Comparison of ENCODE assay signal across 8 cellular contexts in genomic region chr15:68843425-68844311, GRCh38. TPM values are rescaled to one million over a fixed set of nuclear protein-coding genes. Genes with fewer than 3 reads are reported as not detected.
A peak's percentile ranks its signal among the peaks of the same experiment; 100 is the strongest.
DNase-seq lines count a peak whose midpoint lies in the region; ATAC-seq and TF ChIP-seq lines count a peak whose summit lies in the region.

No MANE protein-coding gene starts in this region.

- H3K9me2 ChIP-seq in hepatocyte (replicated peaks; ENCODE audit: insufficient read depth), result no peaks in the 10 kb centered on the region

- peaks cover 10% of the 10 kb centered on the region for H3K4me1 Mint-ChIP-seq in CD14-positive monocyte

- no peaks in the 10 kb centered on the region for H3K36me3 ChIP-seq in hepatocyte (replicated peaks; ENCODE audit: insufficient read depth, low read depth)

- no peak overlapping the region for H3K27ac Mint-ChIP-seq in CD14-positive monocyte

- peaks cover 0 to 6% (median 3%) of the 10 kb centered on the region in 7 donors for H3K9me3 Mint-ChIP-seq in CD14-positive monocyte

- H3K4me3 Mint-ChIP-seq in CD14-positive monocyte, result peak overlapping the region; percentile 68 to 92

- H3K4me3 ChIP-seq in NB4 (ENCODE audit: low read depth, low read length) (peak overlapping the region; percentile 34), hepatocyte (peak overlapping the region; percentile 11)

- DNase-seq in CD14-positive monocyte (ENCODE audit: low spot score) (no peak), NB4 (ENCODE audit: low read depth) (peak; percentile 16), hepatocyte (ENCODE audit: low spot score) (peak; percentile 23)
- peak; percentile 6 for DNase-seq in activated T-helper 9 cell treated with anti-CD3 and anti-CD28 coated beads, Interleukin-2, amount 50 U/mL, for 16 hours (ENCODE audit: low read depth)
- peak; percentile 51 for DNase-seq in stimulated activated CD4-positive, alpha-beta T cell treated with anti-CD3 and anti-CD28 coated beads, Interleukin-15, amount 100 ng/mL, for 24 hours

- no peak for TF ChIP-seq POLR2A in NB4 (IDR thresholded peaks at IDR 0.05; ENCODE audit: extremely low read depth, insufficient read length)
- TF ChIP-seq POLR2A in GM18505 (IDR thresholded peaks at IDR 0.05; ENCODE audit: borderline replicate concordance, extremely low read depth, insufficient read depth, insufficient read length), result no peak

- 11% methylated on average over 32 of the region's 32 CpGs for WGBS in hepatocyte (ENCODE audit: low lambda C conversion rate, missing lambda C conversion rate)

- intact Hi-C loops in CD14-positive monocyte (cut with micrococcal nuclease), result no loop called here

- H3K79me2 ChIP-seq in hepatocyte, result no peaks in the 10 kb centered on the region

- peaks cover 0 to 3% of the 10 kb centered on the region in 2 donors for H3K36me3 Mint-ChIP-seq in CD14-positive monocyte

- H2AFZ ChIP-seq in hepatocyte, result peak overlapping the region; percentile 66

- no peak overlapping the region for H3K27ac ChIP-seq in hepatocyte

- peak overlapping the region; percentile 92 for H3K4me2 ChIP-seq in hepatocyte

- no peaks in the 10 kb centered on the region for H3K9me3 ChIP-seq in hepatocyte (ENCODE audit: low read depth)

- no peak for TF ChIP-seq CTCF in CD14-positive monocyte (IDR thresholded peaks at IDR 0.05)
- TF ChIP-seq CTCF in NB4 (IDR thresholded peaks at IDR 0.05; ENCODE audit: low read depth, low read length), result no peak
- TF ChIP-seq CTCF in hepatocyte (IDR thresholded peaks at IDR 0.05; ENCODE audit: poor library complexity), result no peak

- ATAC-seq in GM19463 (IDR thresholded peaks at IDR 0.05; ENCODE audit: unreplicated experiment) (no peak), GM18505 (IDR thresholded peaks at IDR 0.05; ENCODE audit: unreplicated experiment) (no peak), HG03097 (IDR thresholded peaks at IDR 0.05; ENCODE audit: low FRiP score, unreplicated experiment) (no peak)

- peaks cover 56 to 72% (median 60%) of the 10 kb centered on the region in 3 donors for H3K27me3 Mint-ChIP-seq in CD14-positive monocyte (ENCODE audit: low read depth in 3 of 3)

- peaks cover 54% of the 10 kb centered on the region for H3K27me3 ChIP-seq in hepatocyte

- H3K4me1 ChIP-seq in hepatocyte (ENCODE audit: insufficient read depth), result no peaks in the 10 kb centered on the region

- no peaks in the 10 kb centered on the region for H4K20me1 ChIP-seq in hepatocyte (ENCODE audit: insufficient read depth, poor library complexity, severe bottlenecking)

RNA-seq across cellular contexts. Expression of gene ANP32A, which starts 23.0 kb away (rescaled TPM):
- polyA plus RNA-seq in CD14-positive monocyte (10 to 100 TPM; 86.8 to 98.8 TPM), hepatocyte (114 and 120 TPM in 2 replicates)
- total RNA-seq in hepatocyte, result 59.4 and 81.8 TPM in 2 replicates
